Comparison of ENCODE assay signal across 32 cellular contexts in genomic region chr16:64900029-64900428, GRCh38.
"Had no signal": no experiment of that assay in that cellular context is flagged by ENCODE, and none has a peak within 500 bp of the region (broad histone marks: within the 10 kb centered on the region; RNA-seq: fewer than 3 reads in every experiment).

No MANE protein-coding gene starts in this region.

- H3K36me3 ChIP-seq: ascending aorta, breast epithelium, Peyer's patch, SJSA1 had no signal

- H3K27me3 ChIP-seq: ascending aorta, body of pancreas, breast epithelium, Peyer's patch, SJSA1 had no signal

- H3K27ac ChIP-seq: ascending aorta, body of pancreas, breast epithelium, Peyer's patch, SJSA1 had no signal

- H3K4me3 ChIP-seq: ascending aorta, body of pancreas, breast epithelium, Peyer's patch, SJSA1 had no signal

- ATAC-seq: activated CD8-positive, alpha-beta T cell treated with anti-CD3 and anti-CD28 coated beads for 36 hours; activated T-cell treated with anti-CD3 and anti-CD28 coated beads, Interleukin-2, amount 50 U/mL, for 72 hours; activated T-helper 17 cell treated with anti-CD3 and anti-CD28 coated beads, Interleukin-2, amount 50 U/mL, for 72 hours; body of pancreas; PC-3 had no signal

- H3K27me3 Mint-ChIP-seq: activated CD4-positive, alpha-beta T cell treated with anti-CD3 and anti-CD28 coated beads, Interleukin-2, amount 10 ng/mL, durations not matched to agents 24 days and 14 days; activated CD8-positive, alpha-beta T cell treated with anti-CD3 and anti-CD28 coated beads for 36 hours; activated naive CD8-positive, alpha-beta T cell treated with anti-CD3 and anti-CD28 coated beads for 36 hours; activated T-helper 17 cell treated with anti-CD3 and anti-CD28 coated beads, Interleukin-2, amount 50 U/mL, for 72 hours had no signal

- H3K4me3 Mint-ChIP-seq: activated CD4-positive, alpha-beta T cell treated with anti-CD3 and anti-CD28 coated beads, Interleukin-2, amount 10 ng/mL, durations not matched to agents 24 days and 14 days; activated CD8-positive, alpha-beta T cell treated with anti-CD3 and anti-CD28 coated beads for 36 hours; activated naive CD8-positive, alpha-beta T cell treated with anti-CD3 and anti-CD28 coated beads for 36 hours; activated T-cell treated with anti-CD3 and anti-CD28 coated beads, Interleukin-2, amount 50 U/mL, for 72 hours; activated T-helper 17 cell treated with anti-CD3 and anti-CD28 coated beads, Interleukin-2, amount 50 U/mL, for 72 hours; T-helper 1 cell treated with Interleukin-12 subunit alpha and Interleukin-12 subunit beta and Interleukin-4 antibody, amounts not matched to agents 30 μg/mL and 1 μg/mL, for 36 hours; T-helper 2 cell treated with Interferon-gamma antibody and Interleukin-4, amounts not matched to agents 5 μg/mL and 100 μg/mL, for 36 hours had no signal

- H3K4me1 ChIP-seq: ascending aorta, body of pancreas, breast epithelium, Peyer's patch, SJSA1 had no signal

- H3K36me3 Mint-ChIP-seq: activated naive CD8-positive, alpha-beta T cell treated with anti-CD3 and anti-CD28 coated beads for 36 hours had no signal

- H3K9me3 ChIP-seq: ascending aorta, body of pancreas, breast epithelium, Peyer's patch, SJSA1 had no signal

- H3K27ac Mint-ChIP-seq: activated CD4-positive, alpha-beta T cell treated with anti-CD3 and anti-CD28 coated beads, Interleukin-2, amount 10 ng/mL, durations not matched to agents 24 days and 14 days; activated CD8-positive, alpha-beta T cell treated with anti-CD3 and anti-CD28 coated beads for 36 hours; activated naive CD8-positive, alpha-beta T cell treated with anti-CD3 and anti-CD28 coated beads for 36 hours; activated T-cell treated with anti-CD3 and anti-CD28 coated beads, Interleukin-2, amount 50 U/mL, for 72 hours; activated T-helper 17 cell treated with anti-CD3 and anti-CD28 coated beads, Interleukin-2, amount 50 U/mL, for 72 hours; T-helper 1 cell treated with Interleukin-12 subunit alpha and Interleukin-12 subunit beta and Interleukin-4 antibody, amounts not matched to agents 30 μg/mL and 1 μg/mL, for 36 hours; T-helper 2 cell treated with Interferon-gamma antibody and Interleukin-4, amounts not matched to agents 5 μg/mL and 100 μg/mL, for 36 hours had no signal

- DNase-seq: activated CD4-positive, alpha-beta T cell treated with anti-CD3 and anti-CD28 coated beads, Interleukin-2, amount 10 ng/mL, durations not matched to agents 24 days and 14 days; activated CD4-positive, alpha-beta T cell treated with anti-CD3 and anti-CD28 coated beads, Interleukin-2, amount 50 U/mL, for 4 hours; activated CD8-positive, alpha-beta T cell treated with anti-CD3 and anti-CD28 coated beads for 36 hours; activated effector memory CD4-positive, alpha-beta T cell treated with anti-CD3 and anti-CD28 coated beads, Interleukin-2, amount 50 U/mL, for 16 hours; activated naive CD4-positive, alpha-beta T cell; activated naive CD4-positive, alpha-beta T cell treated with anti-CD3 and anti-CD28 coated beads, Interleukin-2, amount 50 U/mL, for 16 hours; activated naive CD8-positive, alpha-beta T cell treated with anti-CD3 and anti-CD28 coated beads for 36 hours; activated T-cell treated with anti-CD3 and anti-CD28 coated beads, Interleukin-2, amount 50 U/mL, for 1 hour; activated T-cell treated with anti-CD3 and anti-CD28 coated beads, Interleukin-2, amount 50 U/mL, for 72 hours; amygdala; body of pancreas; Karpas-422; KBM-7; NCI-H1105 treated with DMSO at 0.1 percent for 48 hours; NCI-H1436; NCI-H1694; NCI-H1930; NCI-H2081 treated with DMSO at 0.1 percent for 48 hours; NCI-H226; NCI-H446 treated with DMSO at 0.1 percent for 48 hours; NCI-H524; NCI-H69; PC-3; Peyer's patch; RPMI8226; SHP77 treated with DMSO at 0.1 percent for 48 hours had no signal

- H3K4me1 Mint-ChIP-seq: activated CD4-positive, alpha-beta T cell treated with anti-CD3 and anti-CD28 coated beads, Interleukin-2, amount 10 ng/mL, durations not matched to agents 24 days and 14 days; activated naive CD8-positive, alpha-beta T cell treated with anti-CD3 and anti-CD28 coated beads for 36 hours; activated T-helper 17 cell treated with anti-CD3 and anti-CD28 coated beads, Interleukin-2, amount 50 U/mL, for 72 hours had no signal
